ENCODE assay signal across 24 cellular contexts in the genomic region with DNA sequence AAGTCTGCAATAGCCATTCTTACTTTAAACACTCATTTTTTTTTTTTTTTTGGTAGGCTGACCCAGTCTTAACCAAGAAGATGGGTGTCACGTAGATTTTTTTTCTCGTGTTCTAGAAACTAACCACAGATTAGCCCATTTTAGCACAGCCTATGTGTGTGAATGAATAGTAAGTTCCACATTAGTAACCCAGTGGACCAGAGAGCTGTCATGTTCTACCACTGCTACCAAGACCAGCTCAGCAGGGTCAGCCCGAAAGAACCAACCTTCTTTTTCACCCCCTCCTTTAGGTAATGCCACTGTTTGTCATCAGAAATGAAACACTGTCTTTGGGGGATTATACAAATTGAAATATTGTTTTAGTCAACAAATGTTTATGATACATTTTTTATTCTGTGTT.
"Had no signal": no experiment of that assay in that cellular context is flagged by ENCODE, and none has a peak within 500 bp of the region (broad histone marks: within the 10 kb centered on the region; RNA-seq: fewer than 3 reads in every experiment).

No MANE protein-coding gene starts in this region.

- ATAC-seq: effector memory CD8-positive, alpha-beta T cell; esophagus mucosa; foreskin keratinocyte; gastrocnemius medialis; gastroesophageal sphincter; heart left ventricle; heart right ventricle had no signal

- DNase-seq: colonic mucosa; cortex of kidney; dermis blood vessel endothelial cell; dorsolateral prefrontal cortex; effector CD4-positive, alpha-beta T cell; effector CD8-positive, alpha-beta T cell; effector memory CD4-positive, alpha-beta T cell; effector memory CD8-positive, alpha-beta T cell; endodermal cell; erythroblast; esophagus squamous epithelium; foreskin fibroblast; foreskin keratinocyte; foreskin melanocyte; gastrocnemius medialis; glutamatergic neuron; head of caudate nucleus; heart left ventricle; heart right ventricle had no signal

- H3K27ac ChIP-seq: colonic mucosa, coronary artery, dorsolateral prefrontal cortex, epithelial cell of prostate, esophagus muscularis mucosa, esophagus squamous epithelium, foreskin keratinocyte, gastrocnemius medialis, gastroesophageal sphincter, heart left ventricle, heart right ventricle had no signal

- H3K4me1 ChIP-seq: colonic mucosa, esophagus muscularis mucosa, esophagus squamous epithelium, foreskin keratinocyte, gastrocnemius medialis, gastroesophageal sphincter, heart left ventricle, heart right ventricle had no signal

- H3K36me3 ChIP-seq: colonic mucosa, esophagus muscularis mucosa, esophagus squamous epithelium, gastrocnemius medialis, gastroesophageal sphincter, heart left ventricle, heart right ventricle had no signal

- H3K27me3 ChIP-seq: colonic mucosa, dorsolateral prefrontal cortex, esophagus squamous epithelium, foreskin keratinocyte, gastrocnemius medialis had no signal

- H3K9me3 ChIP-seq: colonic mucosa, esophagus muscularis mucosa, esophagus squamous epithelium, gastrocnemius medialis, gastroesophageal sphincter, heart left ventricle, heart right ventricle had no signal

- H3K4me3 ChIP-seq: colonic mucosa, coronary artery, dorsolateral prefrontal cortex, esophagus muscularis mucosa, esophagus squamous epithelium, gastrocnemius medialis, gastroesophageal sphincter, heart left ventricle, heart right ventricle had no signal
